2 cellular contexts compared by ENCODE assay signal in the genomic region with DNA sequence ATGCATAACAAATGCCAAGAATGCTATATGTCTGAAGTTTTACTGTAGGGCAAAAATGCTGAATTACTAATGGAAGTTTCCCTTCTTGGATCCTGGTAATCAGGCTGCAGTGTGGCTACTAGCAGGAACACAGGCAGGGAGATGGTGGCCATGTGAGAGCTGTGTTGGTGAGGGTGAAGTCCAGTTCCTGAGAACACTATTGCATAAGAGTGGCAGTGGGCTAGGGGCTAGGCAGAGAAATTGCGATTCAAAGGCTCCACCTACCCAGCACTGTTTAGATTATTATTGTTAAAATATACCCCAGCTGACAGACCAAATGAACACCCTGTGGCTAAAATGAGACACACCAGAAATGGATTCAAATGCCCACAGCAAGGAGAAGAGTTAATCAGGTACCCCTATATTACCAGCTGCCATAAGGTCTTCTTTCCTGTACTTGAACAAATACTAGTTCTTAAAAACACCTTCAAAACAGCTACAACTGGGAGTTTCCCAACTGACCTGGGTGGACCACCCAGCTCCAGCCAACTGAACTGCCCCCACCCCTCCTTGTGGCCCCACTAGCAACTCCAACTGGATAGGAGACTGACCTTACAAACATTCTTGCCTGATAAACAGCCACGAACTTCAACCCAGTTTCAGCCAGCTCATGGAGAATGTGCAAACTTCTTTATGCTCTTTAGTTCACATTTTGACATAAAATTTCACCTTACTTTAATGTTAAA.
TF ChIP-seq lines count a peak whose summit lies in the region.

No MANE protein-coding gene starts in this region.

TF ChIP-seq in H1, 55 proteins besides CTCF, POLR2A, EP300 and RAD21:
- TF ChIP-seq CBX5 (IDR thresholded peaks at IDR 0.05; ENCODE audit: low read depth, low read length) (no peak), CBX8 (IDR thresholded peaks at IDR 0.05; ENCODE audit: borderline replicate concordance, low read depth, low read length) (no peak), YY1 (IDR thresholded peaks at IDR 0.05; ENCODE audit: low read depth, low read length) (no peak), HDAC2 (IDR thresholded peaks at IDR 0.05; ENCODE audit: borderline replicate concordance in 1 of 2, low read depth in 2 of 2, low read length in 2 of 2) (no peak), ZNF274 (IDR thresholded peaks at IDR 0.05; ENCODE audit: borderline replicate concordance, extremely low read depth, low read length) (no peak)

TF ChIP-seq in HepG2, 621 proteins besides CTCF, POLR2A, EP300 and RAD21 (continues in another document):
- TF ChIP-seq ZFP36L1 (CRISPR knock-in tag; IDR thresholded peaks at IDR 0.05) (no peak), ZNF121 (CRISPR knock-in tag; IDR thresholded peaks at IDR 0.05) (no peak), ISX (CRISPR knock-in tag; conservative IDR thresholded peaks at IDR 0.05) (no peak), CHD2 (IDR thresholded peaks at IDR 0.05; ENCODE audit: low read depth, low read length) (no peak), ELF1 (CRISPR knock-in tag; IDR thresholded peaks at IDR 0.05) (no peak), NFYB (CRISPR knock-in tag; IDR thresholded peaks at IDR 0.05) (no peak), FOSL2 (CRISPR knock-in tag; IDR thresholded peaks at IDR 0.05) (0 out of 2 replicates have a peak, but pooled peaks have one; percentile 32), NCOA5 (CRISPR knock-in tag; IDR thresholded peaks at IDR 0.05) (no peak), SMAD1 (CRISPR knock-in tag; IDR thresholded peaks at IDR 0.05; ENCODE audit: borderline replicate concordance, low read depth) (no peak), ZNF136 (CRISPR knock-in tag; IDR thresholded peaks at IDR 0.05; ENCODE audit: low read depth) (no peak), DPF2 (CRISPR knock-in tag; IDR thresholded peaks at IDR 0.05; ENCODE audit: borderline replicate concordance, low read depth) (no peak), ZNF841 (CRISPR knock-in tag; IDR thresholded peaks at IDR 0.05; ENCODE audit: borderline replicate concordance) (no peak), HHEX (CRISPR knock-in tag; IDR thresholded peaks at IDR 0.05) (no peak), KAT2B (IDR thresholded peaks at IDR 0.05; ENCODE audit: borderline replicate concordance, low read depth, low read length) (no peak), ZC3H4 (CRISPR knock-in tag; IDR thresholded peaks at IDR 0.05; ENCODE audit: borderline replicate concordance) (no peak), HDAC6 (IDR thresholded peaks at IDR 0.05; ENCODE audit: low read depth, low read length) (no peak), TGIF2 (CRISPR knock-in tag; IDR thresholded peaks at IDR 0.05) (no peak), SP140L (CRISPR knock-in tag; IDR thresholded peaks at IDR 0.05; ENCODE audit: borderline replicate concordance) (no peak), SRY (CRISPR knock-in tag; IDR thresholded peaks at IDR 0.05) (no peak), SUZ12 (IDR thresholded peaks at IDR 0.05; ENCODE audit: low read depth, low read length) (no peak), TRIM24 (CRISPR knock-in tag; IDR thresholded peaks at IDR 0.05) (peak; percentile 87; the same call in 1 of the 2 replicates), MAZ (IDR thresholded peaks at IDR 0.05; ENCODE audit: borderline replicate concordance, low read depth, low read length) (no peak), MAZ (CRISPR knock-in tag; IDR thresholded peaks at IDR 0.05; ENCODE audit: low read depth) (0 out of 2 replicates have a peak, but pooled peaks have one; percentile 20), PPARG (CRISPR knock-in tag; conservative IDR thresholded peaks at IDR 0.05) (no peak; the same call in 1 of the 2 replicates), CREB1 (IDR thresholded peaks at IDR 0.05) (no peak), CREB1 (CRISPR knock-in tag; IDR thresholded peaks at IDR 0.05) (no peak), ASH2L (IDR thresholded peaks at IDR 0.05; ENCODE audit: insufficient read length, low read depth, low read length) (no peak), ZNF274 (CRISPR knock-in tag; IDR thresholded peaks at IDR 0.05) (no peak), ZNF672 (CRISPR knock-in tag; IDR thresholded peaks at IDR 0.05) (no peak), ZNF788 (CRISPR knock-in tag; IDR thresholded peaks at IDR 0.05; ENCODE audit: borderline replicate concordance) (peak; percentile 52; the same call in 1 of the 2 replicates), TARDBP (CRISPR knock-in tag; IDR thresholded peaks at IDR 0.05) (peak; percentile 87), ERF (CRISPR knock-in tag; IDR thresholded peaks at IDR 0.05) (0 out of 2 replicates have a peak, but pooled peaks have one; percentile 28), GTF2F1 (IDR thresholded peaks at IDR 0.05; ENCODE audit: low read length) (no peak), DR1 (CRISPR knock-in tag; IDR thresholded peaks at IDR 0.05) (no peak), ZNF747 (CRISPR knock-in tag; IDR thresholded peaks at IDR 0.05; ENCODE audit: borderline replicate concordance) (peak; percentile 55; the same call in 1 of the 2 replicates)
- TF ChIP-seq, protein P1, sequence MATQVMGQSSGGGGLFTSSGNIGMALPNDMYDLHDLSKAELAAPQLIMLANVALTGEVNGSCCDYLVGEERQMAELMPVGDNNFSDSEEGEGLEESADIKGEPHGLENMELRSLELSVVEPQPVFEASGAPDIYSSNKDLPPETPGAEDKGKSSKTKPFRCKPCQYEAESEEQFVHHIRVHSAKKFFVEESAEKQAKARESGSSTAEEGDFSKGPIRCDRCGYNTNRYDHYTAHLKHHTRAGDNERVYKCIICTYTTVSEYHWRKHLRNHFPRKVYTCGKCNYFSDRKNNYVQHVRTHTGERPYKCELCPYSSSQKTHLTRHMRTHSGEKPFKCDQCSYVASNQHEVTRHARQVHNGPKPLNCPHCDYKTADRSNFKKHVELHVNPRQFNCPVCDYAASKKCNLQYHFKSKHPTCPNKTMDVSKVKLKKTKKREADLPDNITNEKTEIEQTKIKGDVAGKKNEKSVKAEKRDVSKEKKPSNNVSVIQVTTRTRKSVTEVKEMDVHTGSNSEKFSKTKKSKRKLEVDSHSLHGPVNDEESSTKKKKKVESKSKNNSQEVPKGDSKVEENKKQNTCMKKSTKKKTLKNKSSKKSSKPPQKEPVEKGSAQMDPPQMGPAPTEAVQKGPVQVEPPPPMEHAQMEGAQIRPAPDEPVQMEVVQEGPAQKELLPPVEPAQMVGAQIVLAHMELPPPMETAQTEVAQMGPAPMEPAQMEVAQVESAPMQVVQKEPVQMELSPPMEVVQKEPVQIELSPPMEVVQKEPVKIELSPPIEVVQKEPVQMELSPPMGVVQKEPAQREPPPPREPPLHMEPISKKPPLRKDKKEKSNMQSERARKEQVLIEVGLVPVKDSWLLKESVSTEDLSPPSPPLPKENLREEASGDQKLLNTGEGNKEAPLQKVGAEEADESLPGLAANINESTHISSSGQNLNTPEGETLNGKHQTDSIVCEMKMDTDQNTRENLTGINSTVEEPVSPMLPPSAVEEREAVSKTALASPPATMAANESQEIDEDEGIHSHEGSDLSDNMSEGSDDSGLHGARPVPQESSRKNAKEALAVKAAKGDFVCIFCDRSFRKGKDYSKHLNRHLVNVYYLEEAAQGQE (IDR thresholded peaks at IDR 0.05; ENCODE audit: borderline replicate concordance in 1 of 2, low read depth in 1 of 2, low read length in 2 of 2) = no peak
- TF ChIP-seq, protein P2, sequence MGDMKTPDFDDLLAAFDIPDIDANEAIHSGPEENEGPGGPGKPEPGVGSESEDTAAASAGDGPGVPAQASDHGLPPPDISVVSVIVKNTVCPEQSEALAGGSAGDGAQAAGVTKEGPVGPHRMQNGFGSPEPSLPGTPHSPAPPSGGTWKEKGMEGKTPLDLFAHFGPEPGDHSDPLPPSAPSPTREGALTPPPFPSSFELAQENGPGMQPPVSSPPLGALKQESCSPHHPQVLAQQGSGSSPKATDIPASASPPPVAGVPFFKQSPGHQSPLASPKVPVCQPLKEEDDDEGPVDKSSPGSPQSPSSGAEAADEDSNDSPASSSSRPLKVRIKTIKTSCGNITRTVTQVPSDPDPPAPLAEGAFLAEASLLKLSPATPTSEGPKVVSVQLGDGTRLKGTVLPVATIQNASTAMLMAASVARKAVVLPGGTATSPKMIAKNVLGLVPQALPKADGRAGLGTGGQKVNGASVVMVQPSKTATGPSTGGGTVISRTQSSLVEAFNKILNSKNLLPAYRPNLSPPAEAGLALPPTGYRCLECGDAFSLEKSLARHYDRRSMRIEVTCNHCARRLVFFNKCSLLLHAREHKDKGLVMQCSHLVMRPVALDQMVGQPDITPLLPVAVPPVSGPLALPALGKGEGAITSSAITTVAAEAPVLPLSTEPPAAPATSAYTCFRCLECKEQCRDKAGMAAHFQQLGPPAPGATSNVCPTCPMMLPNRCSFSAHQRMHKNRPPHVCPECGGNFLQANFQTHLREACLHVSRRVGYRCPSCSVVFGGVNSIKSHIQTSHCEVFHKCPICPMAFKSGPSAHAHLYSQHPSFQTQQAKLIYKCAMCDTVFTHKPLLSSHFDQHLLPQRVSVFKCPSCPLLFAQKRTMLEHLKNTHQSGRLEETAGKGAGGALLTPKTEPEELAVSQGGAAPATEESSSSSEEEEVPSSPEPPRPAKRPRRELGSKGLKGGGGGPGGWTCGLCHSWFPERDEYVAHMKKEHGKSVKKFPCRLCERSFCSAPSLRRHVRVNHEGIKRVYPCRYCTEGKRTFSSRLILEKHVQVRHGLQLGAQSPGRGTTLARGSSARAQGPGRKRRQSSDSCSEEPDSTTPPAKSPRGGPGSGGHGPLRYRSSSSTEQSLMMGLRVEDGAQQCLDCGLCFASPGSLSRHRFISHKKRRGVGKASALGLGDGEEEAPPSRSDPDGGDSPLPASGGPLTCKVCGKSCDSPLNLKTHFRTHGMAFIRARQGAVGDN (CRISPR knock-in tag; IDR thresholded peaks at IDR 0.05) = no peak
- TF ChIP-seq, protein P3, sequence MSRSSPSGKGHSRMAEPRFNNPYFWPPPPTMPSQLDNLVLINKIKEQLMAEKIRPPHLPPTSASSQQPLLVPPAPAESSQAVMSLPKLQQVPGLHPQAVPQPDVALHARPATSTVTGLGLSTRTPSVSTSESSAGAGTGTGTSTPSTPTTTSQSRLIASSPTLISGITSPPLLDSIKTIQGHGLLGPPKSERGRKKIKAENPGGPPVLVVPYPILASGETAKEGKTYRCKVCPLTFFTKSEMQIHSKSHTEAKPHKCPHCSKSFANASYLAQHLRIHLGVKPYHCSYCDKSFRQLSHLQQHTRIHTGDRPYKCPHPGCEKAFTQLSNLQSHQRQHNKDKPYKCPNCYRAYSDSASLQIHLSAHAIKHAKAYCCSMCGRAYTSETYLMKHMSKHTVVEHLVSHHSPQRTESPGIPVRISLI (CRISPR knock-in tag; IDR thresholded peaks at IDR 0.05; ENCODE audit: borderline replicate concordance) = no peak
- TF ChIP-seq, protein P4, sequence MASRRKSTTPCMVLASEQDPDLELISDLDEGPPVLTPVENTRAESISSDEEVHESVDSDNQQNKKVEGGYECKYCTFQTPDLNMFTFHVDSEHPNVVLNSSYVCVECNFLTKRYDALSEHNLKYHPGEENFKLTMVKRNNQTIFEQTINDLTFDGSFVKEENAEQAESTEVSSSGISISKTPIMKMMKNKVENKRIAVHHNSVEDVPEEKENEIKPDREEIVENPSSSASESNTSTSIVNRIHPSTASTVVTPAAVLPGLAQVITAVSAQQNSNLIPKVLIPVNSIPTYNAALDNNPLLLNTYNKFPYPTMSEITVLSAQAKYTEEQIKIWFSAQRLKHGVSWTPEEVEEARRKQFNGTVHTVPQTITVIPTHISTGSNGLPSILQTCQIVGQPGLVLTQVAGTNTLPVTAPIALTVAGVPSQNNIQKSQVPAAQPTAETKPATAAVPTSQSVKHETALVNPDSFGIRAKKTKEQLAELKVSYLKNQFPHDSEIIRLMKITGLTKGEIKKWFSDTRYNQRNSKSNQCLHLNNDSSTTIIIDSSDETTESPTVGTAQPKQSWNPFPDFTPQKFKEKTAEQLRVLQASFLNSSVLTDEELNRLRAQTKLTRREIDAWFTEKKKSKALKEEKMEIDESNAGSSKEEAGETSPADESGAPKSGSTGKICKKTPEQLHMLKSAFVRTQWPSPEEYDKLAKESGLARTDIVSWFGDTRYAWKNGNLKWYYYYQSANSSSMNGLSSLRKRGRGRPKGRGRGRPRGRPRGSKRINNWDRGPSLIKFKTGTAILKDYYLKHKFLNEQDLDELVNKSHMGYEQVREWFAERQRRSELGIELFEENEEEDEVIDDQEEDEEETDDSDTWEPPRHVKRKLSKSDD (CRISPR knock-in tag; IDR thresholded peaks at IDR 0.05; ENCODE audit: low read depth) = no peak
- TF ChIP-seq, protein P5, sequence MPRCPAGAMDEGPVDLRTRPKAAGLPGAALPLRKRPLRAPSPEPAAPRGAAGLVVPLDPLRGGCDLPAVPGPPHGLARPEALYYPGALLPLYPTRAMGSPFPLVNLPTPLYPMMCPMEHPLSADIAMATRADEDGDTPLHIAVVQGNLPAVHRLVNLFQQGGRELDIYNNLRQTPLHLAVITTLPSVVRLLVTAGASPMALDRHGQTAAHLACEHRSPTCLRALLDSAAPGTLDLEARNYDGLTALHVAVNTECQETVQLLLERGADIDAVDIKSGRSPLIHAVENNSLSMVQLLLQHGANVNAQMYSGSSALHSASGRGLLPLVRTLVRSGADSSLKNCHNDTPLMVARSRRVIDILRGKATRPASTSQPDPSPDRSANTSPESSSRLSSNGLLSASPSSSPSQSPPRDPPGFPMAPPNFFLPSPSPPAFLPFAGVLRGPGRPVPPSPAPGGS (CRISPR knock-in tag; IDR thresholded peaks at IDR 0.05) = no peak
- TF ChIP-seq, protein P6, sequence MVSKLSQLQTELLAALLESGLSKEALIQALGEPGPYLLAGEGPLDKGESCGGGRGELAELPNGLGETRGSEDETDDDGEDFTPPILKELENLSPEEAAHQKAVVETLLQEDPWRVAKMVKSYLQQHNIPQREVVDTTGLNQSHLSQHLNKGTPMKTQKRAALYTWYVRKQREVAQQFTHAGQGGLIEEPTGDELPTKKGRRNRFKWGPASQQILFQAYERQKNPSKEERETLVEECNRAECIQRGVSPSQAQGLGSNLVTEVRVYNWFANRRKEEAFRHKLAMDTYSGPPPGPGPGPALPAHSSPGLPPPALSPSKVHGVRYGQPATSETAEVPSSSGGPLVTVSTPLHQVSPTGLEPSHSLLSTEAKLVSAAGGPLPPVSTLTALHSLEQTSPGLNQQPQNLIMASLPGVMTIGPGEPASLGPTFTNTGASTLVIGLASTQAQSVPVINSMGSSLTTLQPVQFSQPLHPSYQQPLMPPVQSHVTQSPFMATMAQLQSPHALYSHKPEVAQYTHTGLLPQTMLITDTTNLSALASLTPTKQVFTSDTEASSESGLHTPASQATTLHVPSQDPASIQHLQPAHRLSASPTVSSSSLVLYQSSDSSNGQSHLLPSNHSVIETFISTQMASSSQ (IDR thresholded peaks at IDR 0.05; ENCODE audit: low read depth) = no peak
- TF ChIP-seq, protein P6 (CRISPR knock-in tag; IDR thresholded peaks at IDR 0.05; ENCODE audit: borderline replicate concordance) = no peak
